Comparison of ENCODE assay signal across 13 cellular contexts in the genomic region with DNA sequence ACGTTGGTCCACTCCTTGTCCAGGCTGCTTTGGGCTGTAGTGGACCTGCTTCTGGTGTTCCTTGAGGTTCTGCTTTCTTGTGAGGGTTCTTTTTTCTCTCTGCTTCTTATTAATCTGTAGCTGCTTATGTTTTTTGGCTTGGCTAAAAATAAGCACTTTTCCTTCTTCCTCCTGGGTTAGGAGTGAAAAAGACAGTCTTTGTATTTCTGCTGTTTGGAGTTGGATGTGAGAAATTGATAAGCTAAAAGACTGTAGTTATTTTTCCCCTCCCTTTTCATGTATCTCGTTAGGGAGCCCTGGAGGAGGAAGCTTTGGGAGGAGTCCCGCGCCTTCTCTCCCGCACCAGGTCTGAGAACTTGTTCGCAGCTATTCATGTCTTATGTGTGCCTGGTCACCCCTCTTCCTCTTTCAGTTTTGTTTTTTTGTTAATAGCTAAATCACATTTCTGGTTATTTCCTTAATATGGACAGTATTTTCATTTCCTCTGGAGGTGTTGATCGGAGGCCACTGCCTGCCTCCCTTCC.
DNase-seq lines count a peak whose midpoint lies in the region; ATAC-seq, FAIRE-seq and TF ChIP-seq lines count a peak whose summit lies in the region.
"Had no signal": no experiment of that assay in that cellular context is flagged by ENCODE, and none has a peak within 500 bp of the region (broad histone marks: within the 10 kb centered on the region; RNA-seq: fewer than 3 reads in every experiment).

No MANE protein-coding gene starts in this region.

- no peak overlapping the region for H2AFZ ChIP-seq in Loucy (ENCODE audit: low read length)

- no peak overlapping the region for H3K4me3 ChIP-seq in Loucy (ENCODE audit: low read length, poor library complexity, severe bottlenecking)
- no peak overlapping the region for H3K4me3 ChIP-seq in stomach
- H3K4me3 ChIP-seq in kidney (ENCODE audit: low read length in 2 of 2): no peak overlapping the region
- no peak overlapping the region for H3K4me3 ChIP-seq in Caco-2 (ENCODE audit: low read depth, low read length)

- peak overlapping the region; percentile 6 for H3K27ac Mint-ChIP-seq in activated CD4-positive, alpha-beta T cell treated with anti-CD3 and anti-CD28 coated beads for 36 hours
- H3K27ac Mint-ChIP-seq in central memory CD8-positive, alpha-beta T cell (ENCODE audit: low read depth): peak overlapping the region; percentile 42
- no peak overlapping the region for H3K27ac Mint-ChIP-seq in Caco-2 (ENCODE audit: unreplicated experiment)

- ATAC-seq in activated CD4-positive, alpha-beta T cell treated with anti-CD3 and anti-CD28 coated beads for 36 hours: no peak
- peak; percentile 40 for ATAC-seq in central memory CD8-positive, alpha-beta T cell (replicated peaks; ENCODE audit: extremely low read depth, poor library complexity, severe bottlenecking)
- no peak for ATAC-seq in esophagus mucosa
- ATAC-seq: Right ventricle myocardium inferior had no signal

- CTCF ChIA-PET in activated CD4-positive, alpha-beta T cell treated with anti-CD3 and anti-CD28 coated beads for 36 hours (lab: Charles Lee): interaction anchor here (0.6 to 1.0 kb wide), 2 partner anchors 25 to 27 kb away, joined by 3 read pairs; no protein-coding TSS in a partner anchor
- CTCF ChIA-PET in Caco-2 (lab: Charles Lee): interaction anchor here (0.6 kb wide), 1 partner anchor 16 kb away, joined by 3 read pairs; no protein-coding TSS in a partner anchor

- peaks cover 57% of the 10 kb centered on the region for H3K4me1 Mint-ChIP-seq in activated CD4-positive, alpha-beta T cell treated with anti-CD3 and anti-CD28 coated beads for 36 hours
- peaks cover 67% of the 10 kb centered on the region for H3K4me1 Mint-ChIP-seq in central memory CD8-positive, alpha-beta T cell
- H3K4me1 Mint-ChIP-seq in Caco-2 (ENCODE audit: low read depth, unreplicated experiment): no peaks in the 10 kb centered on the region

- no peak for DNase-seq in activated CD4-positive, alpha-beta T cell treated with anti-CD3 and anti-CD28 coated beads for 36 hours
- DNase-seq in activated CD4-positive, alpha-beta T cell treated with anti-CD3 and anti-CD28 coated beads, Interleukin-2, amount 50 U/mL, for 4 hours: no peak
- no peak for DNase-seq in central memory CD8-positive, alpha-beta T cell (ENCODE audit: low spot score in 2 of 2)
- DNase-seq in stomach: no peak
- DNase-seq in kidney: no peak
- no peak for DNase-seq in Caco-2
- DNase-seq: NCI-H1092; retina; stimulated activated naive CD4-positive, alpha-beta T cell treated with Interleukin-2 at 50 U/mL for 16 hours had no signal

- H3K36me3 ChIP-seq in Loucy (ENCODE audit: insufficient read depth, low read length) (peaks cover 15% of the 10 kb centered on the region; the same call in 1 of the 2 replicates), stomach (no peaks in the 10 kb centered on the region), kidney (ENCODE audit: control insufficient read depth in 1 of 2, insufficient read depth in 2 of 2, low read length in 2 of 2) (no peaks in the 10 kb centered on the region), Caco-2 (ENCODE audit: control insufficient read depth, insufficient read depth, low read length) (no peaks in the 10 kb centered on the region; the same call in 1 of the 2 replicates)

- peaks cover 45% of the 10 kb centered on the region for H3K4me1 ChIP-seq in Loucy (ENCODE audit: insufficient read depth, low read length, poor library complexity, severe bottlenecking)
- H3K4me1 ChIP-seq in stomach: peaks cover 16 to 97% (median 62%) of the 10 kb centered on the region in 4 donors
- peaks cover 3 to 12% of the 10 kb centered on the region in 2 donors for H3K4me1 ChIP-seq in kidney (ENCODE audit: control insufficient read depth in 1 of 2, insufficient read depth in 1 of 2, low read depth in 1 of 2, low read length in 2 of 2)
- H3K4me1 ChIP-seq in Caco-2: no peaks in the 10 kb centered on the region

- peak overlapping the region; percentile 6 for H3K4me2 ChIP-seq in Loucy (ENCODE audit: low read depth, low read length, poor library complexity, severe bottlenecking)

- peaks cover 100% of the 10 kb centered on the region for H3K79me2 ChIP-seq in Loucy (ENCODE audit: insufficient read depth, low read length)

- H3F3A ChIP-seq in Loucy (ENCODE audit: low read depth): no peaks in the 10 kb centered on the region

- no peaks in the 10 kb centered on the region for H3K27me3 ChIP-seq in Loucy (ENCODE audit: insufficient read depth, low read length, poor library complexity, severe bottlenecking)
- H3K27me3 ChIP-seq in stomach: no peaks in the 10 kb centered on the region
- no peaks in the 10 kb centered on the region for H3K27me3 ChIP-seq in Caco-2 (replicated peaks; ENCODE audit: control insufficient read depth, insufficient read depth, low read length)

- no peak for FAIRE-seq in kidney (lab: Jason Lieb, UNC)
- FAIRE-seq: A204.1 had no signal

- peaks cover 63% of the 10 kb centered on the region for H4K20me1 ChIP-seq in Loucy (ENCODE audit: insufficient read depth, low read length, poor library complexity, severe bottlenecking)

- no peaks in the 10 kb centered on the region for H3K9me2 ChIP-seq in Loucy (replicated peaks; ENCODE audit: low read depth, low read length)

- BruUV-seq in Caco-2 (replicated peaks; lab: Mats Ljungman, UMichigan): no TSS peak

- H3K9ac ChIP-seq in Loucy (ENCODE audit: low read depth, low read length, poor library complexity, severe bottlenecking) (no peak overlapping the region), kidney (ENCODE audit: low read length in 2 of 2) (no peak overlapping the region)

- POLR2A ChIA-PET in activated CD4-positive, alpha-beta T cell treated with anti-CD3 and anti-CD28 coated beads for 36 hours (lab: Charles Lee): interaction anchor here (0.5 kb wide), 1 partner anchor 13 kb away, joined by 3 read pairs; no protein-coding TSS in a partner anchor
- POLR2A ChIA-PET in Caco-2 (lab: Charles Lee): no interaction called here

- H3K9me3 Mint-ChIP-seq in activated CD4-positive, alpha-beta T cell treated with anti-CD3 and anti-CD28 coated beads for 36 hours (ENCODE audit: low read depth): no peaks in the 10 kb centered on the region
- no peaks in the 10 kb centered on the region for H3K9me3 Mint-ChIP-seq in central memory CD8-positive, alpha-beta T cell
- no peaks in the 10 kb centered on the region for H3K9me3 Mint-ChIP-seq in Caco-2 (ENCODE audit: unreplicated experiment)

- no peak for TF ChIP-seq POLR2A in stomach (IDR thresholded peaks at IDR 0.05)

- TF ChIP-seq CTCF in Loucy (conservative IDR thresholded peaks at IDR 0.05; ENCODE audit: low read length) (no peak), stomach (IDR thresholded peaks at IDR 0.05) (no peak), kidney (IDR thresholded peaks at IDR 0.05; ENCODE audit: borderline replicate concordance, extremely low read depth, insufficient read depth) (no peak), Caco-2 (IDR thresholded peaks at IDR 0.05; ENCODE audit: insufficient read depth in 1 of 2, low read depth in 1 of 2, low read length in 1 of 2, severe bottlenecking in 1 of 2, unreplicated experiment in 1 of 2) (no peak)

- no peak overlapping the region for H3K4me3 Mint-ChIP-seq in activated CD4-positive, alpha-beta T cell treated with anti-CD3 and anti-CD28 coated beads for 36 hours
- no peak overlapping the region for H3K4me3 Mint-ChIP-seq in central memory CD8-positive, alpha-beta T cell
- no peak overlapping the region for H3K4me3 Mint-ChIP-seq in Caco-2 (ENCODE audit: unreplicated experiment)

- TF ChIP-seq EP300 in stomach (IDR thresholded peaks at IDR 0.05): no peak

- no peaks in the 10 kb centered on the region for H3K27me3 Mint-ChIP-seq in activated CD4-positive, alpha-beta T cell treated with anti-CD3 and anti-CD28 coated beads for 36 hours
- no peaks in the 10 kb centered on the region for H3K27me3 Mint-ChIP-seq in central memory CD8-positive, alpha-beta T cell
- no peaks in the 10 kb centered on the region for H3K27me3 Mint-ChIP-seq in Caco-2 (ENCODE audit: insufficient read depth, unreplicated experiment)

- H3K27ac ChIP-seq in stomach (peak overlapping the region in 3 of 5 donors; percentile 1 to 72 (median 37)), kidney (ENCODE audit: low read depth in 2 of 2, low read length in 2 of 2) (no peak overlapping the region)

- WGBS in stomach, 5 donors: 42 to 61% (median 51%) methylated on average over 7 of the region's 7 CpGs

- H3K36me3 Mint-ChIP-seq in activated CD4-positive, alpha-beta T cell treated with anti-CD3 and anti-CD28 coated beads for 36 hours (ENCODE audit: low read depth): peaks cover 5% of the 10 kb centered on the region
- peaks cover 2% of the 10 kb centered on the region for H3K36me3 Mint-ChIP-seq in central memory CD8-positive, alpha-beta T cell (ENCODE audit: insufficient read depth)
- no peaks in the 10 kb centered on the region for H3K36me3 Mint-ChIP-seq in Caco-2 (ENCODE audit: insufficient read depth, unreplicated experiment)

- intact Hi-C loops in activated CD4-positive, alpha-beta T cell treated with anti-CD3 and anti-CD28 coated beads for 36 hours (cut with DNase I, micrococcal nuclease): no loop called here
- intact Hi-C loops in stomach (cut with DNase I; ENCODE audit: low total_unique reads) (no loop called here), kidney (cut with DNase I) (no loop called here), Caco-2 (cut with micrococcal nuclease; ENCODE audit: unreplicated experiment) (no loop called here)

- H3K9me3 ChIP-seq in Loucy (ENCODE audit: insufficient read depth, low read depth, low read length) (no peaks in the 10 kb centered on the region), stomach (no peaks in the 10 kb centered on the region), kidney (ENCODE audit: control insufficient read depth in 1 of 2, low read length in 2 of 2) (no peaks in the 10 kb centered on the region), Caco-2 (no peaks in the 10 kb centered on the region)

Comparison
In these comparisons a context has a peak if more than half of its experiments do, and no peak if none do; other contexts are left out.
1. H3K27ac ChIP-seq: peak in stomach (3 of 5); none in kidney (0 of 2).